ENCODE assay signal across 19 cellular contexts in genomic region chr2:133802366-133802765, GRCh38.
"Had no signal": no experiment of that assay in that cellular context is flagged by ENCODE, and none has a peak within 500 bp of the region (broad histone marks: within the 10 kb centered on the region; RNA-seq: fewer than 3 reads in every experiment).

No MANE protein-coding gene starts in this region.

- H3K9me3 Mint-ChIP-seq: activated naive CD4-positive, alpha-beta T cell treated with anti-CD3 and anti-CD28 coated beads, Interleukin-2, amount 50 U/mL, for 72 hours; activated T-helper 1 cell treated with anti-CD3 and anti-CD28 coated beads, Interleukin-12 subunit alpha, Interleukin-12 subunit beta, Interleukin-2, Interleukin-4 antibody, amounts not matched to agents 30 ng/mL and 10 ng/mL and 1 ng/mL, durations not matched to agents 14 hours and 24 hours and 36 hours; endodermal cell; stimulated activated effector memory CD8-positive, alpha-beta T cell treated with anti-CD3 and anti-CD28 coated beads, Interleukin-12 subunit alpha, Interleukin-12 subunit beta, amount 100 ng/mL, for 72 hours had no signal

- H3K4me3 ChIP-seq: cardiac muscle cell, pancreas, smooth muscle cell, stomach, vagina had no signal

- H3K27me3 ChIP-seq: cardiac muscle cell, pancreas, vagina had no signal

- H3K36me3 Mint-ChIP-seq: naive thymus-derived CD4-positive, alpha-beta T cell; stimulated activated effector memory CD8-positive, alpha-beta T cell treated with anti-CD3 and anti-CD28 coated beads, Interleukin-12 subunit alpha, Interleukin-12 subunit beta, amount 100 ng/mL, for 72 hours had no signal

- H3K4me3 Mint-ChIP-seq: activated CD4-positive, alpha-beta T cell treated with anti-CD3 and anti-CD28 coated beads for 36 hours; activated T-helper 1 cell treated with anti-CD3 and anti-CD28 coated beads, Interleukin-12 subunit alpha, Interleukin-12 subunit beta, Interleukin-2, Interleukin-4 antibody, amounts not matched to agents 30 ng/mL and 10 ng/mL and 1 ng/mL, durations not matched to agents 14 hours and 24 hours and 36 hours; endodermal cell; naive thymus-derived CD4-positive, alpha-beta T cell; stimulated activated effector memory CD8-positive, alpha-beta T cell treated with anti-CD3 and anti-CD28 coated beads, Interleukin-12 subunit alpha, Interleukin-12 subunit beta, amount 100 ng/mL, for 72 hours had no signal

- H3K4me1 Mint-ChIP-seq: activated CD4-positive, alpha-beta T cell treated with anti-CD3 and anti-CD28 coated beads for 36 hours; endodermal cell; naive thymus-derived CD4-positive, alpha-beta T cell; stimulated activated effector memory CD8-positive, alpha-beta T cell treated with anti-CD3 and anti-CD28 coated beads, Interleukin-12 subunit alpha, Interleukin-12 subunit beta, amount 100 ng/mL, for 72 hours had no signal

- H3K27ac ChIP-seq: cardiac muscle cell, epithelial cell of prostate, pancreas, stomach, vagina had no signal

- H3K27ac Mint-ChIP-seq: activated CD4-positive, alpha-beta T cell treated with anti-CD3 and anti-CD28 coated beads for 36 hours; activated naive CD4-positive, alpha-beta T cell treated with anti-CD3 and anti-CD28 coated beads, Interleukin-2, amount 50 U/mL, for 72 hours; activated T-helper 1 cell treated with anti-CD3 and anti-CD28 coated beads, Interleukin-12 subunit alpha, Interleukin-12 subunit beta, Interleukin-2, Interleukin-4 antibody, amounts not matched to agents 30 ng/mL and 10 ng/mL and 1 ng/mL, durations not matched to agents 14 hours and 24 hours and 36 hours; endodermal cell; naive thymus-derived CD4-positive, alpha-beta T cell; stimulated activated effector memory CD8-positive, alpha-beta T cell treated with anti-CD3 and anti-CD28 coated beads, Interleukin-12 subunit alpha, Interleukin-12 subunit beta, amount 100 ng/mL, for 72 hours had no signal

- H3K4me2 ChIP-seq: smooth muscle cell had no signal

- H3K9me3 ChIP-seq: pancreas, vagina had no signal

- H3K36me3 ChIP-seq: cardiac muscle cell, pancreas, stomach, vagina had no signal

- DNase-seq: activated CD4-positive, alpha-beta T cell treated with anti-CD3 and anti-CD28 coated beads for 36 hours; activated CD4-positive, alpha-beta T cell treated with anti-CD3 and anti-CD28 coated beads, Interleukin-2, amount 50 U/mL, for 48 hours; activated gamma-delta T cell treated with Interleukin-2 at 50 U/mL for 16 hours; endodermal cell; foreskin fibroblast; left cardiac atrium; mesendoderm; naive thymus-derived CD4-positive, alpha-beta T cell; pancreas; stimulated activated CD4-positive, alpha-beta T cell treated with anti-CD3 and anti-CD28 coated beads, Interleukin-4, amount 100 ng/mL, for 24 hours; stomach; trophoblast cell had no signal

- H3K4me1 ChIP-seq: pancreas, stomach, vagina had no signal
